ENCODE assay signal across 8 cellular contexts in genomic region chr17:37490022-37490587, GRCh38. TPM values are rescaled to one million over a fixed set of nuclear protein-coding genes. Genes with fewer than 3 reads are reported as not detected.
DNase-seq lines count a peak whose midpoint lies in the region; ATAC-seq and TF ChIP-seq lines count a peak whose summit lies in the region.

No MANE protein-coding gene starts in this region.

- ATAC-seq in GM18517 (IDR thresholded peaks at IDR 0.05; ENCODE audit: unreplicated experiment) (peak; percentile 50), HG03095 (IDR thresholded peaks at IDR 0.05; ENCODE audit: unreplicated experiment) (peak; percentile 35)
- peak; percentile 71 to 78 for ATAC-seq in naive thymus-derived CD8-positive, alpha-beta T cell
- peak; percentile 74 to 75 for ATAC-seq in stimulated activated naive B cell treated with anti-CD40 and anti-IgM and Interleukin-4, amounts not matched to agents 10 μg/mL and 1 μg/mL and 100 μg/mL, for 72 hours (replicated peaks)

- peak overlapping the region; percentile 26 to 97 (median 94) for H3K27ac Mint-ChIP-seq in naive thymus-derived CD8-positive, alpha-beta T cell
- peak overlapping the region; percentile 85 for H3K27ac Mint-ChIP-seq in stimulated activated naive B cell treated with anti-CD40 and anti-IgM and Interleukin-4, amounts not matched to agents 10 μg/mL and 1 μg/mL and 100 μg/mL, for 72 hours

- POLR2A ChIA-PET in naive thymus-derived CD8-positive, alpha-beta T cell (lab: Charles Lee): interaction anchor here (0.6 to 1.7 kb wide), 4 partner anchors 13 to 945 kb away, joined by 3 to 7 read pairs (median 4); partner anchors contain the start of genes GGNBP2 and SYNRG

- WGBS in esophagus muscularis mucosa: 0% methylated on average over 18 of the region's 56 CpGs

- no peaks in the 10 kb centered on the region for H3K9me3 ChIP-seq in esophagus muscularis mucosa

- H3K4me3 ChIP-seq in AG10803 (ENCODE audit: low read length) (peak overlapping the region; percentile 65), esophagus muscularis mucosa (peak overlapping the region; percentile 76 to 89 (median 87))

- TF ChIP-seq CTCF in AG10803 (conservative IDR thresholded peaks at IDR 0.05; ENCODE audit: low read length): no peak
- TF ChIP-seq CTCF in esophagus muscularis mucosa (IDR thresholded peaks at IDR 0.05): peak in 1 of 3 experiments; percentile 41

- no peaks in the 10 kb centered on the region for H3K36me3 Mint-ChIP-seq in naive thymus-derived CD8-positive, alpha-beta T cell
- peaks cover 0 to 1% of the 10 kb centered on the region in 2 donors for H3K36me3 Mint-ChIP-seq in stimulated activated naive B cell treated with anti-CD40 and anti-IgM and Interleukin-4, amounts not matched to agents 10 μg/mL and 1 μg/mL and 100 μg/mL, for 72 hours

- H3K4me1 Mint-ChIP-seq in naive thymus-derived CD8-positive, alpha-beta T cell: peaks cover 13 to 41% (median 29%) of the 10 kb centered on the region in 4 donors
- peaks cover 15 to 48% of the 10 kb centered on the region in 2 donors for H3K4me1 Mint-ChIP-seq in stimulated activated naive B cell treated with anti-CD40 and anti-IgM and Interleukin-4, amounts not matched to agents 10 μg/mL and 1 μg/mL and 100 μg/mL, for 72 hours

- H3K27me3 Mint-ChIP-seq in naive thymus-derived CD8-positive, alpha-beta T cell: no peaks in the 10 kb centered on the region
- H3K27me3 Mint-ChIP-seq in stimulated activated naive B cell treated with anti-CD40 and anti-IgM and Interleukin-4, amounts not matched to agents 10 μg/mL and 1 μg/mL and 100 μg/mL, for 72 hours: no peaks in the 10 kb centered on the region

- no peaks in the 10 kb centered on the region for H3K9me3 Mint-ChIP-seq in naive thymus-derived CD8-positive, alpha-beta T cell
- H3K9me3 Mint-ChIP-seq in stimulated activated naive B cell treated with anti-CD40 and anti-IgM and Interleukin-4, amounts not matched to agents 10 μg/mL and 1 μg/mL and 100 μg/mL, for 72 hours: no peaks in the 10 kb centered on the region

- DNase-seq in AG10803 (ENCODE audit: low read depth): peak; percentile 56
- DNase-seq in NOMO-1 treated with dmso at 0.1 percent for 144 hours (lab: John Stamatoyannopoulos, UW; ENCODE audit: unreplicated experiment): peak; percentile 22
- peak; percentile 71 for DNase-seq in activated T-cell treated with anti-CD3 and anti-CD28 coated beads for 4 hours
- DNase-seq in esophagus muscularis mucosa (ENCODE audit: extremely low spot score): peak; percentile 92
- DNase-seq in naive thymus-derived CD8-positive, alpha-beta T cell: peak; percentile 63 to 85 (median 78)
- DNase-seq in stimulated activated naive B cell treated with anti-CD40 and anti-IgM and Interleukin-4, amounts not matched to agents 10 μg/mL and 1 μg/mL and 100 μg/mL, for 72 hours: peak; percentile 73

- intact Hi-C loops in esophagus muscularis mucosa (cut with DNase I): no loop called here

- TF ChIP-seq POLR2A in esophagus muscularis mucosa (IDR thresholded peaks at IDR 0.05; ENCODE audit: low read depth): no peak

- H3K4me3 Mint-ChIP-seq in naive thymus-derived CD8-positive, alpha-beta T cell: peak overlapping the region; percentile 87 to 98 (median 96)
- peak overlapping the region; percentile 93 to 99 for H3K4me3 Mint-ChIP-seq in stimulated activated naive B cell treated with anti-CD40 and anti-IgM and Interleukin-4, amounts not matched to agents 10 μg/mL and 1 μg/mL and 100 μg/mL, for 72 hours

- no peak for TF ChIP-seq EP300 in esophagus muscularis mucosa (IDR thresholded peaks at IDR 0.05)

- H3K4me1 ChIP-seq in esophagus muscularis mucosa: peaks cover 39 to 66% (median 60%) of the 10 kb centered on the region in 4 donors

- H3K36me3 ChIP-seq in esophagus muscularis mucosa: no peaks in the 10 kb centered on the region

- no peaks in the 10 kb centered on the region for H3K27me3 ChIP-seq in esophagus muscularis mucosa

- peak overlapping the region; percentile 91 to 94 (median 92) for H3K27ac ChIP-seq in esophagus muscularis mucosa (replicated peaks in 1 of 4)

RNA-seq across cellular contexts. Expression of gene DUSP14, which starts 0.4 kb away (rescaled TPM):
- 10 to 100 TPM; 23.7 to 46.4 (median 35.9) TPM for total RNA-seq in esophagus muscularis mucosa
- total RNA-seq in naive thymus-derived CD8-positive, alpha-beta T cell: 1 to 10 TPM; 6.8 to 6.9 TPM
- 10 to 100 TPM; 13.8 to 17.4 (median 14.3) TPM for polyA plus RNA-seq in naive thymus-derived CD8-positive, alpha-beta T cell

Comparison
In these comparisons a context has a peak if more than half of its experiments do, and no peak if none do; other contexts are left out.
1. Peak in every context shown above with its lines: DNase-seq, ATAC-seq, H3K4me3 ChIP-seq and H3K27ac ChIP-seq.
2. DNase-seq: peak in every context shown above with its lines; median percentile 92 in esophagus muscularis mucosa; 78 in naive thymus-derived CD8-positive, alpha-beta T cell; 73 in stimulated activated naive B cell treated with anti-CD40 and anti-IgM and Interleukin-4, amounts not matched to agents 10 μg/mL and 1 μg/mL and 100 μg/mL, for 72 hours; 71 in activated T-cell treated with anti-CD3 and anti-CD28 coated beads for 4 hours; 56 in AG10803; 22 in NOMO-1 treated with dmso at 0.1 percent for 144 hours.